In the genomic region with DNA sequence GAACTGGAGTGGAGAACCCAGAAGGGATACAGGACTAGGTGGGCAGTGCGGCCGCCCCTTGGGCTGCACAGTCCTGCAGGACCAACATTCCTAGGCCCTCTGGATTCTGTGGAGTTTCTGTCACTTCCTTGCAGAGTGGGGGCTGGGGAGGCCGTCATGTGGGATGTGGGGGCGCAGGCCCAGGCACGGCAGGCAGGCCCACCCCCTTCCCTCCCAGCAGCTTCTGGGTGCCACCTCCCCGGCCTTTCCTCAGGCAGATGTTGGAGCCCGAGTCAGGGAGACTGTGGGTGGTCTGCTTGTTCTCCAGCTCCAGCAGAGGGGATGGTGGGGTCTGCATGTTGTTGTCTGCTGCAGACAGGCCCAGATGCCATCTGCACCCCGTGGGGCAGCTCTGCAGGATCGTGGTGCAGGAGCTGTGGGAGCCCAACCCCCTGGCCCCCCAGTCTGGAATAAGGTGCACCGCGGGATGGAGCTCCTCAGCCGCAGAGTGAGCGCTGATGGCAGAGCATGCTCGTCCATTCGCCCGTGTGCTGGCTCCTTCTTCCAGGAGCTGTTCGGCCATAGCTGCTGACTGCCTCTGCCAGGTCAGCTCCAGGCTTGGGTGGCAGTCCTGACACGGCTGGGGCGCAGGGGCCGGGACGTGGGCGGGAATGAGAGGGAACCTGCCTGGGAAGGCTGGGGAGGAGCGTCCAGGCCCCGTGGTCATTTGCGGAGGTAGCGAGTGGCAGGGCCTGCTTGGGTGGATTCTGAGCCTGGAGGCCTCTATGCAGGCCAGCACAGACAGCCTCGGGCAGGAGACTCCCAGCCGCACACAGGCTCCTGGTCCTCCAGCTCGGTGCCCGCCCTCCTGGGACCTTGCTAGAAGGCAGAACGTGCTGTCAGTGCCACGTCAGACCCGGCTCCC, we compare ENCODE assay signal across 24 cellular contexts. TPM values are rescaled to one million over a fixed set of nuclear protein-coding genes. Genes with fewer than 3 reads are reported as not detected.
"Had no signal": no experiment of that assay in that cellular context is flagged by ENCODE, and none has a peak within 500 bp of the region (broad histone marks: within the 10 kb centered on the region; RNA-seq: fewer than 3 reads in every experiment).

No MANE protein-coding gene starts in this region.

- H3K9me3 ChIP-seq: body of pancreas had no signal

- ATAC-seq: activated CD8-positive, alpha-beta memory T cell treated with anti-CD3 and anti-CD28 coated beads, Interleukin-2, amount 10 ng/mL, durations not matched to agents 7 days and 5 days; activated T-helper 17 cell treated with anti-CD3 and anti-CD28 coated beads, Interleukin-2, amount 50 U/mL, for 72 hours; body of pancreas; left colon; sciatic nerve; stimulated activated effector memory CD8-positive, alpha-beta T cell treated with anti-CD3 and anti-CD28 coated beads, Interleukin-12 subunit alpha, Interleukin-12 subunit beta, amount 100 ng/mL, for 72 hours had no signal

- H3K4me2 ChIP-seq: smooth muscle cell had no signal

- FAIRE-seq: colon, islet of Langerhans had no signal

- DNase-seq: activated B cell treated with CpG ODN at 0.5 μM for 24 hours; activated CD4-positive, alpha-beta memory T cell treated with anti-CD3 and anti-CD28 coated beads for 36 hours; activated CD4-positive, alpha-beta T cell treated with anti-CD3 and anti-CD28 coated beads for 4 hours; activated CD8-positive, alpha-beta memory T cell treated with anti-CD3 and anti-CD28 coated beads, Interleukin-2, amount 10 ng/mL, durations not matched to agents 7 days and 5 days; activated naive CD4-positive, alpha-beta T cell treated with Interleukin-2 at 50 U/mL for 16 hours; activated naive CD8-positive, alpha-beta T cell treated with anti-CD3 and anti-CD28 coated beads, Interleukin-2, amount 10 ng/mL, durations not matched to agents 7 days and 5 days; activated T-cell treated with anti-CD3 and anti-CD28 coated beads, Interleukin-2, amount 50 U/mL, for 1 hour; amygdala; body of pancreas; central memory CD4-positive, alpha-beta T cell; dorsolateral prefrontal cortex; left colon; midbrain; nucleus accumbens; stimulated activated CD4-positive, alpha-beta T cell treated with anti-CD3 and anti-CD28 coated beads, Interleukin-4, amount 100 ng/mL, for 1 hour had no signal

- H3K4me3 ChIP-seq: body of pancreas, dorsolateral prefrontal cortex, lung, smooth muscle cell had no signal

- H3K27ac ChIP-seq: body of pancreas, dorsolateral prefrontal cortex had no signal

RNA-seq across cellular contexts. Expression of a gene that starts 36.2 kb away (rescaled TPM):
- total RNA-seq: activated B cell treated with CpG ODN at 0.5 μM for 24 hours; activated CD4-positive, alpha-beta memory T cell treated with anti-CD3 and anti-CD28 coated beads for 36 hours; activated CD8-positive, alpha-beta memory T cell treated with anti-CD3 and anti-CD28 coated beads, Interleukin-2, amount 10 ng/mL, durations not matched to agents 7 days and 5 days; activated naive CD8-positive, alpha-beta T cell treated with anti-CD3 and anti-CD28 coated beads, Interleukin-2, amount 10 ng/mL, durations not matched to agents 7 days and 5 days; activated T-helper 17 cell treated with anti-CD3 and anti-CD28 coated beads, Interleukin-2, amount 50 U/mL, for 72 hours; body of pancreas; dorsolateral prefrontal cortex; glomerular endothelial cell; left colon; lung; sciatic nerve; smooth muscle cell had no signal
- polyA plus RNA-seq: lung, smooth muscle cell, urinary bladder had no signal
